Comparison of ENCODE assay signal across 12 cellular contexts in the genomic region with DNA sequence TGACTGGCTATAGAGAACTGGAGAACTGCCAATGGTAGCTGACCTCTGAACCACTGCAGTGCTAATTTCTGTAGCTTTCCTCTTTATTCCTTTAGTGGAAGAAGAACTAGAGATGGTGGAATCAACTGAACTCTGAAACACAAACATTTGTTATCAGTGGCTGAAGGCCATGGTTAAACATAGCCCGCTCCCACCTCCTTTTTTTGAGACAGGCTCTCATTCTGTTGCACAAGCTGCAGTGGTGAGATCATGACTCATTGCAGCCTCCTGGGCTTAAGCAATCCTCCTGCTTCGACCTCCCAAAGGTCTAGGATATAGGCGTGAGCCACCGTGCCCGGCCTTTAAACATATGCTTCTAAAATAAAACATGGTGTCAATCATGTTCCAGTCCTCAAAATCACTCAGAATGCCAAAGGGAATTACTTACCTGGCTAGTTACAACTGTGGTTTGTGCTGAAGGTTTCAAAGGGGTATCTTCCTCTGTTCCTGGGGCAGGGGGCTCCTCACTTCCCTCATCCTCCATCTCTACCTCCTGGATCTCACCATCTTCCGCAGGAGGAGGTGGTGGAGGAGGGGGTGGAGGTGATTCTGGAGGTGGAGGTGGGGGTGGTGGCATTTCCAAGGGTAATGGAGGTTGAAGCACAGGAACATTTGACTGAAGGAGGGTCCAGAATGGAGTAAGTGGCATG. TPM values are rescaled to one million over a fixed set of nuclear protein-coding genes. Genes with fewer than 3 reads are reported as not detected.
DNase-seq lines count a peak whose midpoint lies in the region; ATAC-seq and TF ChIP-seq lines count a peak whose summit lies in the region.
"Had no signal": no experiment of that assay in that cellular context is flagged by ENCODE, and none has a peak within 500 bp of the region (broad histone marks: within the 10 kb centered on the region; RNA-seq: fewer than 3 reads in every experiment).

No MANE protein-coding gene starts in this region.

- H3K4me3 ChIP-seq in GM23248 (no peak overlapping the region), Panc1 (ENCODE audit: low read depth in 2 of 2, low read length in 2 of 2) (no peak overlapping the region), psoas muscle (no peak overlapping the region)
- H3K4me3 ChIP-seq: prostate gland had no signal

- no peaks in the 10 kb centered on the region for H3K9me2 ChIP-seq in GM23248 (ENCODE audit: insufficient read depth)

- peaks cover 57% of the 10 kb centered on the region for H3K79me2 ChIP-seq in GM23248 (ENCODE audit: insufficient read depth)

- no peak overlapping the region for H3K4me2 ChIP-seq in GM23248 (ENCODE audit: unreplicated experiment)

- no TSS peak for BruUV-seq in Panc1 (replicated peaks; lab: Mats Ljungman, UMichigan)

- no peak for TF ChIP-seq CTCF in Panc1 (IDR thresholded peaks at IDR 0.05)
- no peak for TF ChIP-seq CTCF in psoas muscle (IDR thresholded peaks at IDR 0.05)

- 88 to 89% methylated on average over 6 of the region's 6 CpGs for WGBS in GM23248 (ENCODE audit: low coverage in 1 of 2, low lambda C conversion rate in 2 of 2, missing lambda C conversion rate in 2 of 2), 2 experiments
- 63 to 77% (median 75%) methylated on average over 6 of the region's 6 CpGs for WGBS in psoas muscle, 3 donors

- H3F3A ChIP-seq in GM23248 (ENCODE audit: insufficient read depth): peaks cover 56% of the 10 kb centered on the region

- in situ Hi-C loops in GM23248 (cut with MboI): no loop called here
- in situ Hi-C loops in Panc1 (cut with HindIII; ENCODE audit: low pct_unique_long_range_greater_than_20kb, low sequenced_read_pairs): no loop called here

- H3K27ac ChIP-seq in GM23248: no peak overlapping the region
- no peak overlapping the region for H3K27ac ChIP-seq in Panc1 (ENCODE audit: low read length)
- H3K27ac ChIP-seq in psoas muscle: no peak overlapping the region
- H3K27ac ChIP-seq: prostate gland had no signal

- H4K20me1 ChIP-seq in GM23248 (ENCODE audit: insufficient read depth): no peaks in the 10 kb centered on the region

- CTCF ChIA-PET in Panc1 (lab: Charles Lee): no interaction called here

- no peak overlapping the region for H3K9ac ChIP-seq in GM23248

- ATAC-seq in Panc1: peak; percentile 50; the same call in 1 of the 2 replicates
- ATAC-seq in psoas muscle: peak; percentile 54 to 93 (median 80)
- ATAC-seq in HG03139 (IDR thresholded peaks at IDR 0.05; ENCODE audit: unreplicated experiment): no peak
- no peak for ATAC-seq in HG03432 (IDR thresholded peaks at IDR 0.05; ENCODE audit: unreplicated experiment)
- no peak for ATAC-seq in HG03442 (IDR thresholded peaks at IDR 0.05; ENCODE audit: unreplicated experiment)
- no peak for ATAC-seq in GM18861 (IDR thresholded peaks at IDR 0.05; ENCODE audit: unreplicated experiment)

- H3K9me3 ChIP-seq in GM23248 (ENCODE audit: low read depth): no peaks in the 10 kb centered on the region
- H3K9me3 ChIP-seq in Panc1 (ENCODE audit: control insufficient read depth, insufficient read depth, low read depth, low read length): no peaks in the 10 kb centered on the region
- H3K9me3 ChIP-seq in psoas muscle: no peaks in the 10 kb centered on the region
- H3K9me3 ChIP-seq: prostate gland had no signal

- peaks cover 86% of the 10 kb centered on the region for H3K36me3 ChIP-seq in GM23248 (ENCODE audit: low read depth)
- peaks cover 32% of the 10 kb centered on the region for H3K36me3 ChIP-seq in Panc1 (ENCODE audit: control insufficient read depth, insufficient read depth, low read length)
- H3K36me3 ChIP-seq in psoas muscle (ENCODE audit: insufficient read depth in 1 of 2, low read depth in 1 of 2): peaks cover 9 to 99% of the 10 kb centered on the region in 2 donors

- H3K27me3 ChIP-seq in GM23248 (replicated peaks; ENCODE audit: insufficient read depth) (no peaks in the 10 kb centered on the region), Panc1 (ENCODE audit: control insufficient read depth, insufficient read depth, low read length) (no peaks in the 10 kb centered on the region), psoas muscle (ENCODE audit: insufficient read depth in 3 of 3, low read length in 2 of 3) (no peaks in the 10 kb centered on the region)

- POLR2A ChIA-PET in Panc1 (lab: Charles Lee): no interaction called here

- peak; percentile 64 for DNase-seq in GM23248
- no peak for DNase-seq in Panc1 (ENCODE audit: low read depth, low spot score)
- peak; percentile 63 for DNase-seq in fibroblast of the conjunctiva (ENCODE audit: low read depth)
- DNase-seq in psoas muscle: peak in 1 of 2 donors; percentile 35
- DNase-seq: activated CD4-positive, CD25-positive, alpha-beta regulatory T cell treated with anti-CD3 and anti-CD28 coated beads, Interleukin-2, amount 50 U/mL, for 72 hours; effector memory CD4-positive, alpha-beta T cell; NCI-H1694 had no signal

- intact Hi-C loops in Panc1 (cut with micrococcal nuclease; ENCODE audit: unreplicated experiment): no loop called here
- intact Hi-C loops in psoas muscle (cut with DNase I): no loop called here

- no peaks in the 10 kb centered on the region for H3K4me1 ChIP-seq in GM23248 (ENCODE audit: insufficient read depth)
- no peaks in the 10 kb centered on the region for H3K4me1 ChIP-seq in Panc1 (ENCODE audit: control insufficient read depth, insufficient read depth, low read length)
- no peaks in the 10 kb centered on the region for H3K4me1 ChIP-seq in psoas muscle
- H3K4me1 ChIP-seq: prostate gland had no signal

- no peak overlapping the region for H2AFZ ChIP-seq in GM23248

RNA-seq across cellular contexts. Expression of a gene that starts 9.0 kb away (rescaled TPM):
- 0.63 and 2.7 TPM in 2 replicates for total RNA-seq in GM23248 (2014; rRNA removed; shearing (Covaris generic))
- polyA plus RNA-seq in GM23248 (2016; fragmentation: Nextera tagmentation; extraction: Ambion mirVana) (0.35 and 0.51 TPM in 2 replicates), psoas muscle (under 1 TPM in 2 of 3 donors, not detected in 1; 0.04 to 0.10 TPM)
- total RNA-seq in Panc1 (2021; ENCODE audit: unreplicated experiment) (6.8 TPM), psoas muscle (under 1 TPM in 3 of 4 donors, not detected in 1; 0.15 to 0.76 (median 0.22) TPM)
- 3.2 TPM for polyA plus RNA-seq in Panc1 (2012; ENCODE audit: insufficient read length)

RNA-seq across cellular contexts. Expression of a gene that starts 43.0 kb away (rescaled TPM):
- 33.1 and 42.6 TPM in 2 replicates for total RNA-seq in GM23248 (2014; rRNA removed; shearing (Covaris generic))
- 29.0 and 34.3 TPM in 2 replicates for polyA plus RNA-seq in GM23248 (2016; fragmentation: Nextera tagmentation; extraction: Ambion mirVana)
- 68.3 TPM for total RNA-seq in Panc1 (2021; ENCODE audit: unreplicated experiment)
- polyA plus RNA-seq in Panc1 (2012; ENCODE audit: insufficient read length): 23.8 TPM
- 10 to 100 TPM; 27.1 to 40.5 (median 33.9) TPM for total RNA-seq in psoas muscle
- polyA plus RNA-seq in psoas muscle: 10 to 100 TPM; 14.9 to 58.8 (median 35.3) TPM

Comparison
In these comparisons a context has a peak if more than half of its experiments do, and no peak if none do; other contexts are left out.
1. ATAC-seq: peak in Panc1 (single experiment) and psoas muscle (4 of 4); none in HG03139 (single experiment), HG03432 (single experiment), HG03442 (single experiment) and GM18861 (single experiment).